Comparison of ENCODE assay signal across 3 cellular contexts in the genomic region with DNA sequence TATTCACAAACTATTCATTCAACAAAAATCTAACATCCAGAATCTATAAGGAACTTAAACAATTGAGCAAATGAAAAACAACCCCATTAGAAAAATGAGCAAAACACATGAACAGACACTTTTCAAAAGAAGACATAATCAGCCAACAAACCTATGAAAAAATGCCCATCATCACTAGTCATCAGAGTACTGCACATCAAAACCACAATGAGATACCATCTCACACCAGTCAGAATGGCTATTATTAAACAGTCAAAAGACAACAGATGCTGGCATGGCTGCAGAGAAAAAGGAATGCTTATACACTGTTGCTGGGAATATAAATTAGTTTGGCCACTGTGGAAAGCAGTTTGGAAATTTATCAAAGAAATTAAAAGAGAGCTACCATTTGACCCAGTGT.
TF ChIP-seq lines count a peak whose summit lies in the region.

No MANE protein-coding gene starts in this region.

TF ChIP-seq in SK-N-SH, 30 proteins besides CTCF, POLR2A, EP300 and RAD21 (continued from another document):
- TF ChIP-seq, protein P1, sequence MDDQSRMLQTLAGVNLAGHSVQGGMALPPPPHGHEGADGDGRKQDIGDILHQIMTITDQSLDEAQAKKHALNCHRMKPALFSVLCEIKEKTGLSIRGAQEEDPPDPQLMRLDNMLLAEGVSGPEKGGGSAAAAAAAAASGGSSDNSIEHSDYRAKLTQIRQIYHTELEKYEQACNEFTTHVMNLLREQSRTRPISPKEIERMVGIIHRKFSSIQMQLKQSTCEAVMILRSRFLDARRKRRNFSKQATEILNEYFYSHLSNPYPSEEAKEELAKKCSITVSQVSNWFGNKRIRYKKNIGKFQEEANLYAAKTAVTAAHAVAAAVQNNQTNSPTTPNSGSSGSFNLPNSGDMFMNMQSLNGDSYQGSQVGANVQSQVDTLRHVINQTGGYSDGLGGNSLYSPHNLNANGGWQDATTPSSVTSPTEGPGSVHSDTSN (IDR thresholded peaks at IDR 0.05) = no peak
- no peak for TF ChIP-seq IRF3 (IDR thresholded peaks at IDR 0.05; ENCODE audit: low read depth, low read length)

TF ChIP-seq in SK-N-SH treated with all-trans-retinoic acid at 6 μM for 48 hours, 23 proteins besides CTCF, POLR2A, EP300 and RAD21 (continued from another document):
- TF ChIP-seq, protein P2, sequence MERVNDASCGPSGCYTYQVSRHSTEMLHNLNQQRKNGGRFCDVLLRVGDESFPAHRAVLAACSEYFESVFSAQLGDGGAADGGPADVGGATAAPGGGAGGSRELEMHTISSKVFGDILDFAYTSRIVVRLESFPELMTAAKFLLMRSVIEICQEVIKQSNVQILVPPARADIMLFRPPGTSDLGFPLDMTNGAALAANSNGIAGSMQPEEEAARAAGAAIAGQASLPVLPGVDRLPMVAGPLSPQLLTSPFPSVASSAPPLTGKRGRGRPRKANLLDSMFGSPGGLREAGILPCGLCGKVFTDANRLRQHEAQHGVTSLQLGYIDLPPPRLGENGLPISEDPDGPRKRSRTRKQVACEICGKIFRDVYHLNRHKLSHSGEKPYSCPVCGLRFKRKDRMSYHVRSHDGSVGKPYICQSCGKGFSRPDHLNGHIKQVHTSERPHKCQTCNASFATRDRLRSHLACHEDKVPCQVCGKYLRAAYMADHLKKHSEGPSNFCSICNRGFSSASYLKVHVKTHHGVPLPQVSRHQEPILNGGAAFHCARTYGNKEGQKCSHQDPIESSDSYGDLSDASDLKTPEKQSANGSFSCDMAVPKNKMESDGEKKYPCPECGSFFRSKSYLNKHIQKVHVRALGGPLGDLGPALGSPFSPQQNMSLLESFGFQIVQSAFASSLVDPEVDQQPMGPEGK (CRISPR knock-in tag; IDR thresholded peaks at IDR 0.05; ENCODE audit: borderline replicate concordance) = no peak
- TF ChIP-seq ZNF8 (CRISPR knock-in tag; IDR thresholded peaks at IDR 0.05) = no peak
- no peak for TF ChIP-seq CSRNP3 (CRISPR knock-in tag; IDR thresholded peaks at IDR 0.05)
- TF ChIP-seq CSDC2 (CRISPR knock-in tag; IDR thresholded peaks at IDR 0.05) = no peak
- no peak for TF ChIP-seq TSHZ2 (CRISPR knock-in tag; IDR thresholded peaks at IDR 0.05)
- TF ChIP-seq ZFP30 (CRISPR knock-in tag; IDR thresholded peaks at IDR 0.05) = no peak
- no peak for TF ChIP-seq TCF4 (CRISPR knock-in tag; IDR thresholded peaks at IDR 0.05; ENCODE audit: borderline replicate concordance)
- TF ChIP-seq ZNF70 (CRISPR knock-in tag; IDR thresholded peaks at IDR 0.05) = no peak
- no peak for TF ChIP-seq OSR1 (CRISPR knock-in tag; IDR thresholded peaks at IDR 0.05)
- no peak for TF ChIP-seq TOX (CRISPR knock-in tag; IDR thresholded peaks at IDR 0.05; ENCODE audit: borderline replicate concordance)
- no peak for TF ChIP-seq ZNF565 (CRISPR knock-in tag; conservative IDR thresholded peaks at IDR 0.05; ENCODE audit: low read depth)
- no peak for TF ChIP-seq GLIS3 (CRISPR knock-in tag; IDR thresholded peaks at IDR 0.05)
- no peak for TF ChIP-seq ARNTL (CRISPR knock-in tag; IDR thresholded peaks at IDR 0.05; ENCODE audit: borderline replicate concordance, low read depth)

TF ChIP-seq in IMR-90, 13 proteins besides CTCF, POLR2A, EP300 and RAD21 (continued from another document):
- TF ChIP-seq RFX5 (IDR thresholded peaks at IDR 0.05; ENCODE audit: low read depth, low read length) (no peak), FOS (IDR thresholded peaks at IDR 0.05; ENCODE audit: low read depth, low read length) (no peak), SMC3 (IDR thresholded peaks at IDR 0.05; ENCODE audit: low read depth, low read length) (no peak), BHLHE40 (IDR thresholded peaks at IDR 0.05; ENCODE audit: low read depth, low read length) (no peak), ELK1 (IDR thresholded peaks at IDR 0.05; ENCODE audit: borderline replicate concordance, low read depth, low read length) (no peak), MXI1 (IDR thresholded peaks at IDR 0.05; ENCODE audit: borderline replicate concordance, low read depth, low read length) (no peak), CHD1 (IDR thresholded peaks at IDR 0.05; ENCODE audit: low read depth, low read length) (no peak), MAFK (IDR thresholded peaks at IDR 0.05; ENCODE audit: low read depth, low read length) (no peak)
TF ChIP-seq in IMR-90: peak in this region for 0.
